8 cellular contexts compared by ENCODE assay signal in the genomic region with DNA sequence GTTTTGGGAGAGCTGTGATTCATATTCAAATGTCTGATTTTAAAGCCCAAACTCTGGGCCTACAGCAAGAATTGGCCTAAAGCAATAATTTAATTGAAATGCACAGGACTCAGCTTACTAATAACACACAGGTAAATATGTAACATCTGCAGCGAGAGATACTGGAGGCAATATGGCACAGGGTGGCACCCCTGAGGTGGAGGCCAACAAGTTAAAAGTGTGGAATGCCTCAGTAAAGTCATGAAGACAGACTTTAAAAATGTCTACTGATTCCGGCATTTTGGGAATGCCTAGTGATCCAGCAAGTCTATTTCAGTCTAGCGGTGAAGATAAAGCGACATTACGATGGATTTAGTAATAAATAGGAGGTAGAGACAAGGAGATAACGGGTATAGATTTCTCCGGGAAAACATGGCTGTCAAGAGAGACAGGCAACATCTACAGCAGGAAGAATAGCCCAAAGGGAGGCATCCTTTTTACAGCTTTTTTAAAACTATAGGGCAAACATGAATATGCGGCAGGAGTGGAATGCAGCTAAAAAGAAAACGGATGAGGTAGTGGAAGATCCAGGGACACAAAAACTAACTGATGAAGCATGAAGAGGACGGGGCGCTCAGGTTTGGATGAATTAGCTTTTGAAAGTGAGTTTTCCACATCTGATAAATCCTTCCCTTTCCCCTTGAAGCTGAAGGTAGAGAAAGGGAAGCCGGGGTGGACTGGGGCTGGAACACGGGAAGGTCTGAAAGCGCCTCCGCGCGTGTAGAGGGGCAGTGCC. TPM values are rescaled to one million over a fixed set of nuclear protein-coding genes. Genes with fewer than 3 reads are reported as not detected.
DNase-seq lines count a peak whose midpoint lies in the region; ATAC-seq, FAIRE-seq and TF ChIP-seq lines count a peak whose summit lies in the region.

No MANE protein-coding gene starts in this region.

- WGBS in H1 (ENCODE audit: extremely low coverage in 1 of 2, insufficient coverage in 1 of 2, insufficient read length in 1 of 2, insufficient replicate concordance in 2 of 2, low coverage in 1 of 2, low lambda C conversion rate in 2 of 2, missing lambda C conversion rate in 1 of 2), 2 experiments, result 46% methylated on average over 17 of the region's 17 CpGs; no CpG with 5 or more reads in 1 of the 2 experiments

- CTCF ChIA-PET in Calu3 (lab: Charles Lee) (no interaction called here), H1 (lab: Charles Lee; ENCODE audit: partially characterized antibody) (interaction anchor here (0.8 to 1.1 kb wide), 3 partner anchors 10 to 153 kb away, joined by 3 to 5 read pairs (median 4); no protein-coding TSS in a partner anchor)

- H4K8ac ChIP-seq in H1 (ENCODE audit: extremely low read depth, insufficient read depth, low read length), result no peak overlapping the region

- peaks cover 0 to 4% of the 10 kb centered on the region in 2 experiments for H4K20me1 ChIP-seq in H1 (replicated peaks in 1 of 2; ENCODE audit: control insufficient read depth in 1 of 2, insufficient read depth in 2 of 2, low read length in 2 of 2)

- no peak overlapping the region for H2BK120ac ChIP-seq in H1 (replicated peaks; ENCODE audit: low read depth, low read length)

- H3K14ac ChIP-seq in H1 (ENCODE audit: insufficient read length), result no peak overlapping the region

- peaks cover 2% of the 10 kb centered on the region for H3K9me3 Mint-ChIP-seq in Calu3 (ENCODE audit: low read depth, unreplicated experiment)

- H3K23ac ChIP-seq in H1 (ENCODE audit: insufficient read length), result no peak overlapping the region

- H2BK5ac ChIP-seq in H1 (ENCODE audit: low read depth, low read length), result no peak overlapping the region

- peak overlapping the region in 2 of 4 experiments; percentile 58 to 85; a peak in 2 of 7 replicates for H3K9ac ChIP-seq in H1 (replicated peaks in 1 of 4; ENCODE audit: extremely low read depth in 1 of 4, low read depth in 3 of 4, low read length in 3 of 4)

- peak overlapping the region; percentile 87 for H3K4me3 Mint-ChIP-seq in Calu3 (ENCODE audit: low read depth, unreplicated experiment)

- no peak overlapping the region for H2BK20ac ChIP-seq in H1 (ENCODE audit: low read length)

- TF ChIP-seq EP300 in H1 (IDR thresholded peaks at IDR 0.05; ENCODE audit: borderline replicate concordance in 1 of 2, low read depth in 2 of 2, low read length in 2 of 2), result no peak

- H3K4me1 Mint-ChIP-seq in Calu3 (ENCODE audit: low read depth, unreplicated experiment), result peaks cover 10% of the 10 kb centered on the region

- no peak for TF ChIP-seq CTCF in Calu3 (IDR thresholded peaks at IDR 0.05; ENCODE audit: unreplicated experiment)
- no peak for TF ChIP-seq CTCF in H1 (IDR thresholded peaks at IDR 0.05; ENCODE audit: control extremely low read depth in 1 of 3, insufficient read depth in 1 of 3, low read depth in 1 of 3, low read length in 3 of 3)
- no peak for TF ChIP-seq CTCF in neutrophil (IDR thresholded peaks at IDR 0.05)

- no peak for TF ChIP-seq POLR2A in H1 (IDR thresholded peaks at IDR 0.05; ENCODE audit: control extremely low read depth in 1 of 2, low read depth in 2 of 2, low read length in 2 of 2)

- H3K79me2 ChIP-seq in H1 (ENCODE audit: control insufficient read depth in 1 of 2, insufficient read depth in 2 of 2, low read length in 2 of 2), result 0 out of 4 replicates have a peak, but pooled peaks cover 0 to 3% of the 10 kb centered on the region in 2 experiments

- H3K56ac ChIP-seq in H1 (replicated peaks; ENCODE audit: insufficient read length, low read depth, low read length), result no peak overlapping the region

- H4K91ac ChIP-seq in H1 (replicated peaks; ENCODE audit: insufficient read length, low read length), result no peak overlapping the region

- BruUV-seq in Calu3 (replicated peaks; lab: Mats Ljungman, UMichigan), result TSS peak; percentile 39

- H3K36me3 ChIP-seq in MG63 (no peaks in the 10 kb centered on the region; the same call in 1 of the 2 replicates), H1 (ENCODE audit: control insufficient read depth in 2 of 4, insufficient read depth in 4 of 4, low read length in 3 of 4) (no peaks in the 10 kb centered on the region), neutrophil (no peaks in the 10 kb centered on the region)

- peaks cover 15% of the 10 kb centered on the region; the same call in 1 of the 2 replicates for H3K23me2 ChIP-seq in H1 (ENCODE audit: low read depth, low read length)

- no peak overlapping the region for H3K27ac ChIP-seq in H1 (ENCODE audit: low read depth, low read length)
- H3K27ac ChIP-seq in neutrophil, result peak overlapping the region; percentile 78

- peak overlapping the region; percentile 89 for H3K27ac Mint-ChIP-seq in Calu3 (ENCODE audit: unreplicated experiment)

- H3K4me2 ChIP-seq in H1 (ENCODE audit: insufficient read depth in 1 of 2, low read depth in 2 of 2, low read length in 2 of 2), result peak overlapping the region; percentile 71 to 94

- intact Hi-C loops in Calu3 (cut with micrococcal nuclease; ENCODE audit: unreplicated experiment), result no loop called here

- peak overlapping the region; percentile 51; the same call in 1 of the 2 replicates for H3K18ac ChIP-seq in H1 (ENCODE audit: extremely low read depth, low read length)

- H2AFZ ChIP-seq in H1 (ENCODE audit: low read length), result peak overlapping the region; percentile 20; the same call in 1 of the 2 replicates

- FAIRE-seq in H1 (lab: Jason Lieb, UNC), result no peak

- no peak overlapping the region for H3K4ac ChIP-seq in H1 (replicated peaks; ENCODE audit: insufficient read length, low read depth, low read length)

- peaks cover 28% of the 10 kb centered on the region for H3K36me3 Mint-ChIP-seq in Calu3 (ENCODE audit: insufficient read depth, unreplicated experiment)

- H2BK15ac ChIP-seq in H1 (ENCODE audit: low read length), result no peak overlapping the region

- DNase-seq in Calu3, result no peak
- DNase-seq in MG63, result no peak
- no peak for DNase-seq in H1 (ENCODE audit: low read depth in 1 of 2, low spot score in 2 of 2)
- no peak for DNase-seq in stimulated activated CD4-positive, alpha-beta T cell treated with anti-CD3 and anti-CD28 coated beads, Interleukin-15, amount 100 ng/mL, for 24 hours

- POLR2A ChIA-PET in H1 (lab: Charles Lee; ENCODE audit: partially characterized antibody), result interaction anchor here (0.7 to 1.2 kb wide), 6 partner anchors 9 to 91 kb away, joined by 3 to 5 read pairs (median 3); no protein-coding TSS in a partner anchor

- H3K27me3 ChIP-seq in MG63 (no peaks in the 10 kb centered on the region), H1 (replicated peaks in 1 of 4; ENCODE audit: control insufficient read depth in 3 of 4, extremely low read depth in 1 of 4, insufficient read depth in 3 of 4, low read length in 3 of 4) (peaks cover 0 to 15% (median 4%) of the 10 kb centered on the region in 4 experiments; a peak in 5 of 7 replicates), neutrophil (no peaks in the 10 kb centered on the region)

- H3K27me3 Mint-ChIP-seq in Calu3 (ENCODE audit: unreplicated experiment), result no peaks in the 10 kb centered on the region

- no peak overlapping the region for H4K5ac ChIP-seq in H1 (ENCODE audit: insufficient read length, low read depth, low read length)

- peaks cover 2% of the 10 kb centered on the region; the same call in 1 of the 2 replicates for H3K79me1 ChIP-seq in H1 (ENCODE audit: low read depth, low read length)

- H3K4me3 ChIP-seq in MG63 (peak overlapping the region; percentile 86), H1 (ENCODE audit: extremely low read depth in 1 of 4, insufficient read depth in 2 of 4, low read depth in 3 of 4, low read length in 4 of 4) (peak overlapping the region; percentile 52 to 76 (median 59)), neutrophil (ENCODE audit: low read depth in 1 of 2, low read length in 1 of 2) (peak overlapping the region; percentile 66 to 95)

- 0 out of 2 replicates have a peak overlapping the region, but pooled peaks have one; percentile 28 for H2BK12ac ChIP-seq in H1 (ENCODE audit: low read depth, low read length)

- H2AK5ac ChIP-seq in H1 (ENCODE audit: low read depth, low read length), result no peak overlapping the region

- TF ChIP-seq RAD21 in H1 (IDR thresholded peaks at IDR 0.05 in 1 of 2, conservative IDR thresholded peaks at IDR 0.05 in 1 of 2; ENCODE audit: low read depth in 2 of 2, low read length in 2 of 2), result no peak

- H3K9me3 ChIP-seq in MG63 (no peaks in the 10 kb centered on the region), H1 (ENCODE audit: insufficient read depth in 2 of 2, low read depth in 1 of 2, low read length in 1 of 2) (no peaks in the 10 kb centered on the region), neutrophil (no peaks in the 10 kb centered on the region)

- ATAC-seq in HG02938 (IDR thresholded peaks at IDR 0.05; ENCODE audit: unreplicated experiment) (no peak), GM21737 (IDR thresholded peaks at IDR 0.05; ENCODE audit: unreplicated experiment) (no peak), GM21423 (IDR thresholded peaks at IDR 0.05; ENCODE audit: unreplicated experiment) (no peak)

- H3K4me1 ChIP-seq in H1 (replicated peaks in 1 of 4; ENCODE audit: control insufficient read depth in 3 of 4, insufficient read depth in 4 of 4, low read length in 3 of 4) (peaks cover 0 to 12% (median 5%) of the 10 kb centered on the region in 4 experiments), neutrophil (ENCODE audit: control insufficient read depth in 1 of 2, insufficient read depth in 1 of 2, low read depth in 1 of 2, low read length in 1 of 2) (peaks cover 23 to 27% of the 10 kb centered on the region in 2 experiments)

RNA-seq across cellular contexts. Expression of gene NANP, which starts 1.2 kb away (rescaled TPM):
- 1.6 and 2.5 TPM in 2 replicates for total RNA-seq in Calu3 (2022)
- total RNA-seq in MG63 (2014; rRNA removed; shearing (Covaris generic); ENCODE audit: low replicate concordance), result 1.2 and 3.1 TPM in 2 replicates
- total RNA-seq in H1 (2021; fragmentation: NEBNext Ultra II Directional; extraction: Animal tissue kit (Norgen Biotek cat#: 25700)), result 6.2 and 6.6 TPM in 2 replicates
- polyA plus RNA-seq in H1 (2011; rRNA removed), result 2.7 and 3.8 TPM in 2 replicates
- polyA plus RNA-seq in H1 (2011; cell fraction: cytosol; rRNA removed), result 3.6 TPM
- 0.87 TPM for polyA plus RNA-seq in H1 (2011; cell fraction: nucleus; rRNA removed)
- polyA plus RNA-seq in H1 (2012, experiment 1 of 2), result 2.7 to 4.8 TPM (median 3.4 TPM) in 4 replicates
- 0.52 TPM for polyA plus RNA-seq in H1 (2012, experiment 2 of 2)
- 5.8 TPM for polyA plus RNA-seq in H1 (2013, experiment 1 of 2)
- 6.0 TPM for polyA plus RNA-seq in H1 (2013, experiment 2 of 2)
- 3.0 and 3.8 TPM in 2 replicates for polyA minus RNA-seq in H1 (2011; rRNA and poly(A)+ RNA removed)
- polyA minus RNA-seq in H1 (2011; cell fraction: cytosol; rRNA and poly(A)+ RNA removed), result 3.5 TPM
- 2.0 TPM for polyA minus RNA-seq in H1 (2011; cell fraction: nucleus; rRNA and poly(A)+ RNA removed)

RNA-seq across cellular contexts. Expression of gene NINL, which starts 37.3 kb away (rescaled TPM):
- 8.5 and 9.1 TPM in 2 replicates for total RNA-seq in Calu3 (2022)
- 3.2 and 9.0 TPM in 2 replicates for total RNA-seq in MG63 (2014; rRNA removed; shearing (Covaris generic); ENCODE audit: low replicate concordance)
- 27.3 and 30.0 TPM in 2 replicates for total RNA-seq in H1 (2021; fragmentation: NEBNext Ultra II Directional; extraction: Animal tissue kit (Norgen Biotek cat#: 25700))
- 14.0 and 15.3 TPM in 2 replicates for polyA plus RNA-seq in H1 (2011; rRNA removed)
- polyA plus RNA-seq in H1 (2011; cell fraction: cytosol; rRNA removed), result 22.8 TPM
- polyA plus RNA-seq in H1 (2011; cell fraction: nucleus; rRNA removed), result 39.3 TPM
- 28.0 to 40.8 TPM (median 30.5 TPM) in 4 replicates for polyA plus RNA-seq in H1 (2012, experiment 1 of 2)
- polyA plus RNA-seq in H1 (2012, experiment 2 of 2), result 9.2 TPM
- 17.2 TPM for polyA plus RNA-seq in H1 (2013, experiment 1 of 2)
- 15.1 TPM for polyA plus RNA-seq in H1 (2013, experiment 2 of 2)
- 12.3 and 19.9 TPM in 2 replicates for polyA minus RNA-seq in H1 (2011; rRNA and poly(A)+ RNA removed)
- 12.2 TPM for polyA minus RNA-seq in H1 (2011; cell fraction: cytosol; rRNA and poly(A)+ RNA removed)
- 19.7 TPM for polyA minus RNA-seq in H1 (2011; cell fraction: nucleus; rRNA and poly(A)+ RNA removed)
